Comparison of ENCODE assay signal across 1 cellular context in the genomic region with DNA sequence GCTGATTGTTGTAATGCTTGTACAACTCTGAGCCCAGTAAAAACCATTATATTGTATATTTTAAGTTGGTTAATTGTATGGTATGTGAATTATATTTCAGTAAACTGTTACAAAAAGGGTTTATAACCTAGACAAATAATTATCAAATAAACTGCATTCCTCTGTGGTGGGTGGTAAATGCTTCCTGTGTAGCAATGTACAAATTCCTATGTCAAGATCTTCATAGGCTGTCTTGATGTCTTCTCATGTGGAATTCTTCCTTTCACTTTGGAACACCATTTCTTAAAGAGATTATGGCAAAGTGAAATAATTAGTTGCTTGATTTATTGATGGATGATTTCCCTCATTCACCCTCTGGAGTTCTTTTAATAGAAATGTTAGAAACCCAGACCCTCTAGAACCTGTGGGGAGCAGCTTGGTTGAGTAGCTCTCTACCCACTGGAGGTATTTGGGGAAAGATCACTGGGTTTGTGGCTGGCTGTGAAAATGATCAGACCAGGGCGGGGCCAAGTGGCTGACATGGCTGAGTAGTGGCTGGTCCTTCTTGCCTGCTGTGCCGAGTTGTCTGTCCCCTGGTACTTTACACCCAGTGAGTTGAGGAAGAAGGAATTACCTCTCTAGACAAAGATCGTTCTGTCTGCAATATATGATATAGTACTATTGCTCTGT.
TF ChIP-seq lines count a peak whose summit lies in the region.

No MANE protein-coding gene starts in this region.

TF ChIP-seq in WTC11, 78 proteins besides CTCF, POLR2A, EP300 and RAD21 (continued from another document):
- TF ChIP-seq ZNF281 (CRISPR knock-in tag; IDR thresholded peaks at IDR 0.05) (no peak), ERG (CRISPR knock-in tag; IDR thresholded peaks at IDR 0.05) (no peak)
- TF ChIP-seq, protein P1, sequence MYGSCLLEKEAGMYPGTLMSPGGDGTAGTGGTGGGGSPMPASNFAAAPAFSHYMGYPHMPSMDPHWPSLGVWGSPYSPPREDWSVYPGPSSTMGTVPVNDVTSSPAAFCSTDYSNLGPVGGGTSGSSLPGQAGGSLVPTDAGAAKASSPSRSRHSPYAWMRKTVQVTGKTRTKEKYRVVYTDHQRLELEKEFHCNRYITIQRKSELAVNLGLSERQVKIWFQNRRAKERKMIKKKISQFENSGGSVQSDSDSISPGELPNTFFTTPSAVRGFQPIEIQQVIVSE (CRISPR knock-in tag; IDR thresholded peaks at IDR 0.05; ENCODE audit: borderline replicate concordance): no peak
TF ChIP-seq in WTC11: peak in this region for 0.
